In the genomic region with DNA sequence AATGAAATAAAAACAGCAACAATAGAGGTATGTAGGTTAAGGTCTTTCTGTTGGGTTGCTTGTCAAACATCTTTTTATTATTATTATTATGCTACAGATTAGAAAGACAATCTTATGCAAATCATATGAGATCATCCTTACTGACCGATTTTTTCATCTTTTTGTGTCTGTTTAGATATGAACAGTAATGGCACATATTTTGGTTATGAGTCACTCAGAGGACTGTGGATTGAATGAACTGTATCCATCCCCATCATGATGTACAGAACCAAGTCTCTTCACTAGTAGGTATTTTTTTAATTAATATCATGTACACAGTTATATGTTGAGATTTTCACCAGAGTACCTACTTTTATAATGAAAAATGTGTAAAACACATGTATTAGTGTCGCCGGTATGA, we compare ENCODE assay signal across 21 cellular contexts.
DNase-seq lines count a peak whose midpoint lies in the region; ATAC-seq, FAIRE-seq and TF ChIP-seq lines count a peak whose summit lies in the region.
"Had no signal": no experiment of that assay in that cellular context is flagged by ENCODE, and none has a peak within 500 bp of the region (broad histone marks: within the 10 kb centered on the region; RNA-seq: fewer than 3 reads in every experiment).

No MANE protein-coding gene starts in this region.

- H3K36me3 ChIP-seq in RWPE2 (ENCODE audit: low read depth), result no peaks in the 10 kb centered on the region
- H3K36me3 ChIP-seq in HepG2 (replicated peaks in 1 of 2; ENCODE audit: control insufficient read depth in 1 of 2, insufficient read depth in 2 of 2, low read length in 2 of 2), result no peaks in the 10 kb centered on the region
- H3K36me3 ChIP-seq: BE2C had no signal

- H2AFZ ChIP-seq in HepG2 (ENCODE audit: low read length), result no peak overlapping the region

- in situ Hi-C loops in HepG2 (cut with HindIII; ENCODE audit: extremely low pct_ligation_motif_present, low pct_unique_long_range_greater_than_20kb), result no loop called here

- no peaks in the 10 kb centered on the region for H3K79me2 ChIP-seq in HepG2 (ENCODE audit: insufficient read depth, low read length)

- no peak for TF ChIP-seq POLR2A in HepG2 (IDR thresholded peaks at IDR 0.05; ENCODE audit: insufficient read depth in 1 of 2, low read depth in 2 of 2, low read length in 2 of 2)

- no peaks in the 10 kb centered on the region for H3K27me3 ChIP-seq in RWPE2 (ENCODE audit: insufficient read depth, poor library complexity, severe bottlenecking)
- no peaks in the 10 kb centered on the region for H3K27me3 ChIP-seq in HepG2 (ENCODE audit: control insufficient read depth in 1 of 2, insufficient read depth in 2 of 2, low read length in 2 of 2)
- H3K27me3 ChIP-seq: BE2C had no signal

- POLR2A ChIA-PET in HepG2 (lab: Yijun Ruan, JAX), result no interaction called here

- H3K4me3 ChIP-seq in RWPE2 (ENCODE audit: severe bottlenecking) (no peak overlapping the region), HepG2 (replicated peaks in 1 of 3; ENCODE audit: insufficient read depth in 1 of 3, low read depth in 2 of 3, low read length in 3 of 3) (no peak overlapping the region)
- H3K4me3 ChIP-seq: SK-N-MC had no signal

- TF ChIP-seq EP300 in HepG2 (IDR thresholded peaks at IDR 0.05; ENCODE audit: low read depth in 2 of 2, low read length in 2 of 2) (no peak), HepG2 (CRISPR knock-in tag; IDR thresholded peaks at IDR 0.05; ENCODE audit: borderline replicate concordance) (no peak)

- H3K4me1 ChIP-seq in RWPE2 (ENCODE audit: insufficient read depth, poor library complexity, severe bottlenecking) (peaks cover 6% of the 10 kb centered on the region), HepG2 (ENCODE audit: insufficient read depth, low read length) (no peaks in the 10 kb centered on the region)
- H3K4me1 ChIP-seq: BE2C had no signal

- DNase-seq in EH (ENCODE audit: low read depth) (peak; percentile 1), HS-5 (ENCODE audit: low read depth) (peak; percentile 64), RWPE2 (ENCODE audit: low spot score) (no peak), iris pigment epithelial cell (ENCODE audit: low read depth) (peak; percentile 49), NCI-H2196 treated with DMSO at 0.1 percent for 48 hours (lab: John Stamatoyannopoulos, UW; ENCODE audit: unreplicated experiment) (no peak), HepG2 (ENCODE audit: low spot score) (no peak)
- DNase-seq in activated T-cell treated with anti-CD3 and anti-CD28 coated beads, Interleukin-2, amount 50 U/mL, for 48 hours, result no peak
- DNase-seq: BE2C, DMS79, GOT3, HCEC 1CT, KBM-7, NCI-H1694, NCI-H2081, NCI-H2171, NCI-H446, NCI-H526, SHP77 had no signal

- no peak for FAIRE-seq in HepG2 (lab: Jason Lieb, UNC)
- FAIRE-seq: G401.6, RCC 7860 had no signal

- H3K4me2 ChIP-seq in HepG2 (ENCODE audit: low read depth, low read length), result no peak overlapping the region

- CTCF ChIA-PET in HepG2 (lab: Yijun Ruan, JAX; ENCODE audit: low intra/inter-chr PET ratio, low total read pairs), result no interaction called here

- ATAC-seq in RWPE2 (ENCODE audit: low read depth) (0 out of 3 replicates have a peak, but pooled peaks have one; percentile 49), HepG2 (no peak)

- no peak overlapping the region for H3K9ac ChIP-seq in HepG2 (ENCODE audit: insufficient read depth, low read depth, low read length)

- H3K9me3 ChIP-seq in RWPE2 (ENCODE audit: severe bottlenecking), result no peaks in the 10 kb centered on the region
- H3K9me3 ChIP-seq in HepG2 (ENCODE audit: low read length), result peaks cover 68% of the 10 kb centered on the region
- H3K9me3 ChIP-seq: BE2C had no signal

- H4K20me1 ChIP-seq in HepG2 (ENCODE audit: insufficient read depth, low read length), result no peaks in the 10 kb centered on the region

- no TSS peak for BruUV-seq in HepG2 (replicated peaks; lab: Mats Ljungman, UMichigan)

- intact Hi-C loops in HepG2 (cut with micrococcal nuclease; ENCODE audit: unreplicated experiment), result no loop called here

- H3K27ac ChIP-seq in RWPE2 (ENCODE audit: poor library complexity, severe bottlenecking) (no peak overlapping the region), HepG2 (ENCODE audit: extremely low read length, insufficient read depth, low read length) (no peak overlapping the region)
- H3K27ac ChIP-seq: SK-N-MC had no signal

- no peak for TF ChIP-seq RAD21 in HepG2 (CRISPR knock-in tag; IDR thresholded peaks at IDR 0.05)

- TF ChIP-seq CTCF in RWPE2 (IDR thresholded peaks at IDR 0.05; ENCODE audit: poor library complexity, severe bottlenecking) (no peak), HepG2 (CRISPR knock-in tag; IDR thresholded peaks at IDR 0.05) (no peak)

- WGBS in HepG2 (ENCODE audit: low lambda C conversion rate), result 19% methylated on average over 3 of the region's 3 CpGs

TF ChIP-seq in HepG2, 621 proteins besides CTCF, POLR2A, EP300 and RAD21:
- TF ChIP-seq KDM5A (IDR thresholded peaks at IDR 0.05; ENCODE audit: borderline replicate concordance, low read length) (no peak), KAT8 (CRISPR knock-in tag; IDR thresholded peaks at IDR 0.05) (no peak), MED13 (CRISPR knock-in tag; IDR thresholded peaks at IDR 0.05) (no peak), IRF2 (CRISPR knock-in tag; IDR thresholded peaks at IDR 0.05) (no peak), ZNF263 (CRISPR knock-in tag; IDR thresholded peaks at IDR 0.05) (no peak), SMAD1 (CRISPR knock-in tag; IDR thresholded peaks at IDR 0.05; ENCODE audit: borderline replicate concordance, low read depth) (no peak), ZSCAN25 (CRISPR knock-in tag; IDR thresholded peaks at IDR 0.05) (no peak)
- TF ChIP-seq, protein P1, sequence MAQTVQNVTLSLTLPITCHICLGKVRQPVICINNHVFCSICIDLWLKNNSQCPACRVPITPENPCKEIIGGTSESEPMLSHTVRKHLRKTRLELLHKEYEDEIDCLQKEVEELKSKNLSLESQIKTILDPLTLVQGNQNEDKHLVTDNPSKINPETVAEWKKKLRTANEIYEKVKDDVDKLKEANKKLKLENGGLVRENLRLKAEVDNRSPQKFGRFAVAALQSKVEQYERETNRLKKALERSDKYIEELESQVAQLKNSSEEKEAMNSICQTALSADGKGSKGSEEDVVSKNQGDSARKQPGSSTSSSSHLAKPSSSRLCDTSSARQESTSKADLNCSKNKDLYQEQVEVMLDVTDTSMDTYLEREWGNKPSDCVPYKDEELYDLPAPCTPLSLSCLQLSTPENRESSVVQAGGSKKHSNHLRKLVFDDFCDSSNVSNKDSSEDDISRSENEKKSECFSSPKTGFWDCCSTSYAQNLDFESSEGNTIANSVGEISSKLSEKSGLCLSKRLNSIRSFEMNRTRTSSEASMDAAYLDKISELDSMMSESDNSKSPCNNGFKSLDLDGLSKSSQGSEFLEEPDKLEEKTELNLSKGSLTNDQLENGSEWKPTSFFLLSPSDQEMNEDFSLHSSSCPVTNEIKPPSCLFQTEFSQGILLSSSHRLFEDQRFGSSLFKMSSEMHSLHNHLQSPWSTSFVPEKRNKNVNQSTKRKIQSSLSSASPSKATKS (CRISPR knock-in tag; IDR thresholded peaks at IDR 0.05), result no peak
TF ChIP-seq in HepG2: peak in this region for 0.

Comparison
In these comparisons a context has a peak if more than half of its experiments do, and no peak if none do; other contexts are left out.
1. DNase-seq: peak in EH (single experiment), HS-5 (single experiment) and iris pigment epithelial cell (single experiment); none in RWPE2 (single experiment), activated T-cell treated with anti-CD3 and anti-CD28 coated beads, Interleukin-2, amount 50 U/mL, for 48 hours (0 of 2), NCI-H2196 treated with DMSO at 0.1 percent for 48 hours (single experiment) and HepG2 (single experiment).